Comparison of ENCODE assay signal across 1 cellular context in genomic region chr19:1239796-1240737, GRCh38.
A peak's percentile ranks its signal among the peaks of the same experiment; 100 is the strongest.
TF ChIP-seq lines count a peak whose summit lies in the region.

No MANE protein-coding gene starts in this region.

TF ChIP-seq in IMR-90, 13 proteins besides CTCF, POLR2A, EP300 and RAD21:
- no peak; the same call in 1 of the 2 replicates for TF ChIP-seq NFE2L2 (IDR thresholded peaks at IDR 0.05; ENCODE audit: low read depth, low read length)
- TF ChIP-seq MAZ (IDR thresholded peaks at IDR 0.05; ENCODE audit: borderline replicate concordance, low read depth, low read length): peak; percentile 95
- peak; percentile 70 for TF ChIP-seq SMC3 (IDR thresholded peaks at IDR 0.05; ENCODE audit: low read depth, low read length)
- no peak for TF ChIP-seq RFX5 (IDR thresholded peaks at IDR 0.05; ENCODE audit: low read depth, low read length)
- peak; percentile 63; the same call in 1 of the 2 replicates for TF ChIP-seq MXI1 (IDR thresholded peaks at IDR 0.05; ENCODE audit: borderline replicate concordance, low read depth, low read length)
- no peak for TF ChIP-seq RCOR1 (IDR thresholded peaks at IDR 0.05; ENCODE audit: insufficient replicate concordance, low read length)
- no peak for TF ChIP-seq CHD1 (IDR thresholded peaks at IDR 0.05; ENCODE audit: low read depth, low read length)
- peak; percentile 82 for TF ChIP-seq BHLHE40 (IDR thresholded peaks at IDR 0.05; ENCODE audit: low read depth, low read length)
- peak; percentile 60 for TF ChIP-seq FOS (IDR thresholded peaks at IDR 0.05; ENCODE audit: low read depth, low read length)
- peak; percentile 48; the same call in 1 of the 2 replicates for TF ChIP-seq USF2 (IDR thresholded peaks at IDR 0.05; ENCODE audit: low read depth, low read length)
TF ChIP-seq in IMR-90: peak in this region for 6.
